ENCODE assay signal across 12 cellular contexts in the genomic region with DNA sequence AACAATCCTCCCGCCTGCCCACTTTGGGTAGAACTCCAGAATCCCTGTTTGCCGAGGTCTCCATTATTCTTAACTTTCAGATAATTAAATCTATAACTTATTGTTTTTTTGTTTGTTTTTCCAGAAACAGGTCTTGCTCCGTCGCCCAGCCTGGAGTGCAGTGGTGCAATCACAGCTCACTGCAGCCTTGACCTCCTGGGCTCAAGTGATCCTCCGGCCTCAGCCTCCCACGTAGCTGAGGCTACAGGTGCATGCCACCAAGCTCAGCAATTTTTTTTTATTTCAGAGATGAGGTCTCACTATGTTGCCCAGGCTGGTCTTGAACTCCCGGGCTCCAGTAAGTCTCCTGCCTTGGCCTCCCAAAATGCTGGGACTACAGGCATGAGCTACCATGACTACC. TPM values are rescaled to one million over a fixed set of nuclear protein-coding genes. Genes with fewer than 3 reads are reported as not detected.
DNase-seq lines count a peak whose midpoint lies in the region; ATAC-seq and TF ChIP-seq lines count a peak whose summit lies in the region.
"Had no signal": no experiment of that assay in that cellular context is flagged by ENCODE, and none has a peak within 500 bp of the region (broad histone marks: within the 10 kb centered on the region; RNA-seq: fewer than 3 reads in every experiment).

No MANE protein-coding gene starts in this region.

- H3K4me1 ChIP-seq in esophagus muscularis mucosa, result peaks cover 87 to 100% (median 97%) of the 10 kb centered on the region in 4 donors
- peaks cover 31% of the 10 kb centered on the region for H3K4me1 ChIP-seq in psoas muscle

- no peak for TF ChIP-seq EP300 in esophagus muscularis mucosa (IDR thresholded peaks at IDR 0.05)

- H3K27me3 ChIP-seq in esophagus muscularis mucosa (no peaks in the 10 kb centered on the region), psoas muscle (ENCODE audit: insufficient read depth in 3 of 3, low read length in 2 of 3) (no peaks in the 10 kb centered on the region)

- intact Hi-C loops in natural killer cell (cut with micrococcal nuclease), result no loop called here
- intact Hi-C loops in esophagus muscularis mucosa (cut with DNase I), result no loop called here
- intact Hi-C loops in psoas muscle (cut with DNase I), result no loop called here

- H3K4me3 Mint-ChIP-seq in natural killer cell, result no peak overlapping the region
- H3K4me3 Mint-ChIP-seq in natural killer cell treated with Interleukin-12 subunit alpha and Interleukin-12 subunit beta and Interleukin-15 and Interleukin-18, amount 100 ng/mL, for 72 hours, result no peak overlapping the region

- no peak overlapping the region for H3K4me3 ChIP-seq in esophagus muscularis mucosa
- H3K4me3 ChIP-seq in psoas muscle, result no peak overlapping the region

- ATAC-seq in natural killer cell (no peak), psoas muscle (no peak), HG02938 (IDR thresholded peaks at IDR 0.05; ENCODE audit: unreplicated experiment) (no peak), HG02885 (IDR thresholded peaks at IDR 0.05; ENCODE audit: poor library complexity, unreplicated experiment) (no peak)
- no peak for ATAC-seq in natural killer cell treated with Interleukin-12 subunit alpha and Interleukin-12 subunit beta and Interleukin-15 and Interleukin-18, amount 100 ng/mL, for 72 hours

- TF ChIP-seq CTCF in natural killer cell (IDR thresholded peaks at IDR 0.05), result no peak
- TF ChIP-seq CTCF in esophagus muscularis mucosa (IDR thresholded peaks at IDR 0.05), result no peak
- TF ChIP-seq CTCF in psoas muscle (IDR thresholded peaks at IDR 0.05), result no peak

- WGBS in esophagus muscularis mucosa, result 98% methylated on average over 7 of the region's 7 CpGs
- 96 to 97% (median 97%) methylated on average over 7 of the region's 7 CpGs for WGBS in psoas muscle, 3 donors

- H3K27ac Mint-ChIP-seq in natural killer cell, result peak overlapping the region; percentile 5 to 29
- H3K27ac Mint-ChIP-seq in natural killer cell treated with Interleukin-12 subunit alpha and Interleukin-12 subunit beta and Interleukin-15 and Interleukin-18, amount 100 ng/mL, for 72 hours, result peak overlapping the region in 1 of 2 donors; percentile 59

- peak overlapping the region; percentile 92 to 99 (median 95) for H3K27ac ChIP-seq in esophagus muscularis mucosa (replicated peaks in 1 of 4)
- peak overlapping the region; percentile 66 for H3K27ac ChIP-seq in psoas muscle

- no peaks in the 10 kb centered on the region for H3K27me3 Mint-ChIP-seq in natural killer cell (ENCODE audit: low read depth in 2 of 2)
- no peaks in the 10 kb centered on the region for H3K27me3 Mint-ChIP-seq in natural killer cell treated with Interleukin-12 subunit alpha and Interleukin-12 subunit beta and Interleukin-15 and Interleukin-18, amount 100 ng/mL, for 72 hours

- H3K36me3 Mint-ChIP-seq in natural killer cell, result no peaks in the 10 kb centered on the region
- peaks cover 12% of the 10 kb centered on the region for H3K36me3 Mint-ChIP-seq in natural killer cell treated with Interleukin-12 subunit alpha and Interleukin-12 subunit beta and Interleukin-15 and Interleukin-18, amount 100 ng/mL, for 72 hours

- no peaks in the 10 kb centered on the region for H3K9me3 ChIP-seq in esophagus muscularis mucosa
- H3K9me3 ChIP-seq in psoas muscle, result no peaks in the 10 kb centered on the region

- peaks cover 45 to 58% of the 10 kb centered on the region in 2 donors for H3K4me1 Mint-ChIP-seq in natural killer cell
- peaks cover 27 to 30% of the 10 kb centered on the region in 2 donors for H3K4me1 Mint-ChIP-seq in natural killer cell treated with Interleukin-12 subunit alpha and Interleukin-12 subunit beta and Interleukin-15 and Interleukin-18, amount 100 ng/mL, for 72 hours (ENCODE audit: low read depth in 2 of 2)

- DNase-seq in natural killer cell (no peak), esophagus muscularis mucosa (ENCODE audit: extremely low spot score) (no peak), psoas muscle (peak in 1 of 2 donors; percentile 0), medulla oblongata (ENCODE audit: extremely low spot score) (no peak), OCI-M1 (lab: John Stamatoyannopoulos, UW) (no peak)
- DNase-seq in natural killer cell treated with Interleukin-12 subunit alpha and Interleukin-12 subunit beta and Interleukin-15 and Interleukin-18, amount 100 ng/mL, for 72 hours (ENCODE audit: low spot score), result no peak
- DNase-seq: effector memory CD4-positive, alpha-beta T cell; mesendoderm; NCI-H187; NCI-H526 treated with DMSO at 0.1 percent for 48 hours had no signal

- no peaks in the 10 kb centered on the region for H3K36me3 ChIP-seq in esophagus muscularis mucosa
- H3K36me3 ChIP-seq in psoas muscle (ENCODE audit: insufficient read depth in 1 of 2, low read depth in 1 of 2), result no peaks in the 10 kb centered on the region

- H3K9me3 Mint-ChIP-seq in natural killer cell, result no peaks in the 10 kb centered on the region
- no peaks in the 10 kb centered on the region for H3K9me3 Mint-ChIP-seq in natural killer cell treated with Interleukin-12 subunit alpha and Interleukin-12 subunit beta and Interleukin-15 and Interleukin-18, amount 100 ng/mL, for 72 hours

- no peak for TF ChIP-seq POLR2A in esophagus muscularis mucosa (IDR thresholded peaks at IDR 0.05; ENCODE audit: low read depth)

RNA-seq across cellular contexts. Expression of a gene that starts 28.8 kb away (rescaled TPM):
- total RNA-seq in natural killer cell, result 10 to 100 TPM; 57.6 to 72.6 (median 69.8) TPM
- total RNA-seq in natural killer cell treated with Interleukin-12 subunit alpha and Interleukin-12 subunit beta and Interleukin-15 and Interleukin-18, amount 100 ng/mL, for 72 hours, result 10 to 100 TPM; 42.1 to 65.7 TPM
- total RNA-seq in esophagus muscularis mucosa, result 10 to 100 TPM; 44.6 to 78.6 (median 65.8) TPM
- 10 to 100 TPM; 17.7 to 42.9 (median 22.4) TPM for total RNA-seq in psoas muscle
- polyA plus RNA-seq in psoas muscle, result 1 to 10 TPM; 4.7 to 9.5 (median 8.2) TPM
